Comparison of ENCODE assay signal across 12 cellular contexts in the genomic region with DNA sequence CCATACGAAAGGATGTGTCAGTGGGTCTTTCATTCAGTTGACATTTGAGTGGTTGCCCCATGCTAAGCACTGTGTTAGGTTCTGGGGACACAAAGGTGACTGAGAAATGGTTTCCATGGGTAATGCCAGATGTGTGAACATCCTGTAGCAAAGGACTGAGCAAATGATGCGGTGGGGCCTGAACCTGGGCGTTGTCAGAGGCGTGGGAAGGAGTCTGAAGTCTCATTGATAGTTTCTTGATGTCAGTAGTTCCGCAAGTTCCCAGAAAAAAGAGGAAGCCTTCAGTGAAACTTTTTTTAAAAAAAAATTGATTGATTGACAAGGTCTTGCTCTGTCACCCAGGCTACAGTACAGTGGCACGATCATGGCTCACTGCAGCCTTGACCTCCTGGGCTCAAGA. TPM values are rescaled to one million over a fixed set of nuclear protein-coding genes. Genes with fewer than 3 reads are reported as not detected.
A peak's percentile ranks its signal among the peaks of the same experiment; 100 is the strongest.
DNase-seq lines count a peak whose midpoint lies in the region; ATAC-seq and TF ChIP-seq lines count a peak whose summit lies in the region.
"Had no signal": no experiment of that assay in that cellular context is flagged by ENCODE, and none has a peak within 500 bp of the region (broad histone marks: within the 10 kb centered on the region; RNA-seq: fewer than 3 reads in every experiment).

No MANE protein-coding gene starts in this region.

- no peaks in the 10 kb centered on the region for H3K27me3 Mint-ChIP-seq in effector memory CD8-positive, alpha-beta T cell

- ATAC-seq in GM18498 (IDR thresholded peaks at IDR 0.05; ENCODE audit: unreplicated experiment) (peak; percentile 66), GM21528 (IDR thresholded peaks at IDR 0.05; ENCODE audit: low FRiP score, unreplicated experiment) (peak; percentile 56), GM18861 (IDR thresholded peaks at IDR 0.05; ENCODE audit: unreplicated experiment) (no peak)
- ATAC-seq in effector memory CD8-positive, alpha-beta T cell (replicated peaks) = peak; percentile 27
- ATAC-seq: body of pancreas had no signal

- H3K4me3 Mint-ChIP-seq in effector memory CD8-positive, alpha-beta T cell = no peak overlapping the region
- H3K4me3 Mint-ChIP-seq: H9 had no signal

- no peaks in the 10 kb centered on the region for H3K27me3 ChIP-seq in HL-60 (ENCODE audit: insufficient read depth, poor library complexity, severe bottlenecking)
- H3K27me3 ChIP-seq: body of pancreas had no signal

- DNase-seq in HL-60 (ENCODE audit: low read depth in 1 of 2, low spot score in 1 of 2) (peak in 1 of 2 experiments; percentile 50), RPMI8226 (no peak), occipital lobe (lab: John Stamatoyannopoulos, UW) (no peak), HCEC 1CT (no peak)
- no peak for DNase-seq in effector memory CD8-positive, alpha-beta T cell
- DNase-seq: glutamatergic neuron, H9 had no signal

- H3K36me3 Mint-ChIP-seq in effector memory CD8-positive, alpha-beta T cell (ENCODE audit: insufficient read depth) = no peaks in the 10 kb centered on the region

- TF ChIP-seq CTCF in HL-60 (IDR thresholded peaks at IDR 0.05; ENCODE audit: insufficient read depth, low read length) = no peak

- H3K4me3 ChIP-seq in HL-60 (replicated peaks; ENCODE audit: insufficient read depth, low read length) = no peak overlapping the region
- H3K4me3 ChIP-seq: body of pancreas had no signal

- no peaks in the 10 kb centered on the region for H3K9me3 Mint-ChIP-seq in effector memory CD8-positive, alpha-beta T cell
- H3K9me3 Mint-ChIP-seq: H9 had no signal

- H3K4me1 Mint-ChIP-seq in effector memory CD8-positive, alpha-beta T cell (ENCODE audit: low read depth in 2 of 2) = peaks cover 26 to 27% of the 10 kb centered on the region in 2 donors

- 0 out of 2 replicates have a peak overlapping the region, but pooled peaks have one; percentile 21 for H3K27ac ChIP-seq in HL-60 (replicated peaks)
- H3K27ac ChIP-seq: VCaP had no signal

- H3K27ac Mint-ChIP-seq in effector memory CD8-positive, alpha-beta T cell = no peak overlapping the region

RNA-seq across cellular contexts. Expression of gene LIMS1, which starts 56.9 kb away (rescaled TPM):
- 18.1 TPM for total RNA-seq in occipital lobe
